Comparison of ENCODE assay signal across 1 cellular context in the genomic region with DNA sequence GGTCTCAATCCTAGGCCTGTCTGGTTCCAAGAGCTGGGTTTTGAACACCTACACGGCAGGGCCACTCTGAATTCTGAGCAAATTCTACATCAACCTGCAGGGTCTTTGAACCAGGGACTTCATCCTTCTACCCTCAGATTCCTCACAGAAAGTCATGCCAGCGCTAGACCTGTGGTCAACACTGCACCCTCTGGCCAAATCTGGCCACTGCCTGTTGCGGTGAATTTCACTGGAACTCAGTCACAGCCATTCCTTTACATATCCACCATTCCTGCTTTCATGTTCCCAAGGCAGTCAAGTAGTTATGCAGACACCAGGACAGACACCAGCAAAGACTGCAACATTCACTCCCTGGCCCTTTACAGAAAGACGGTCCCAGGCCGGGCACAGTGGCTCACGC.
TF ChIP-seq lines count a peak whose summit lies in the region.

No MANE protein-coding gene starts in this region.

TF ChIP-seq in IMR-90, 13 proteins besides CTCF, POLR2A, EP300 and RAD21:
- TF ChIP-seq NFE2L2 (IDR thresholded peaks at IDR 0.05; ENCODE audit: low read depth, low read length) (no peak), BHLHE40 (IDR thresholded peaks at IDR 0.05; ENCODE audit: low read depth, low read length) (no peak), MAFK (IDR thresholded peaks at IDR 0.05; ENCODE audit: low read depth, low read length) (no peak), CHD1 (IDR thresholded peaks at IDR 0.05; ENCODE audit: low read depth, low read length) (no peak), ELK1 (IDR thresholded peaks at IDR 0.05; ENCODE audit: borderline replicate concordance, low read depth, low read length) (no peak), FOS (IDR thresholded peaks at IDR 0.05; ENCODE audit: low read depth, low read length) (no peak), MAZ (IDR thresholded peaks at IDR 0.05; ENCODE audit: borderline replicate concordance, low read depth, low read length) (no peak), CEBPB (IDR thresholded peaks at IDR 0.05; ENCODE audit: low read depth, low read length) (no peak), MXI1 (IDR thresholded peaks at IDR 0.05; ENCODE audit: borderline replicate concordance, low read depth, low read length) (no peak), RFX5 (IDR thresholded peaks at IDR 0.05; ENCODE audit: low read depth, low read length) (no peak), SMC3 (IDR thresholded peaks at IDR 0.05; ENCODE audit: low read depth, low read length) (no peak), RCOR1 (IDR thresholded peaks at IDR 0.05; ENCODE audit: insufficient replicate concordance, low read length) (no peak)
- TF ChIP-seq, protein P1, sequence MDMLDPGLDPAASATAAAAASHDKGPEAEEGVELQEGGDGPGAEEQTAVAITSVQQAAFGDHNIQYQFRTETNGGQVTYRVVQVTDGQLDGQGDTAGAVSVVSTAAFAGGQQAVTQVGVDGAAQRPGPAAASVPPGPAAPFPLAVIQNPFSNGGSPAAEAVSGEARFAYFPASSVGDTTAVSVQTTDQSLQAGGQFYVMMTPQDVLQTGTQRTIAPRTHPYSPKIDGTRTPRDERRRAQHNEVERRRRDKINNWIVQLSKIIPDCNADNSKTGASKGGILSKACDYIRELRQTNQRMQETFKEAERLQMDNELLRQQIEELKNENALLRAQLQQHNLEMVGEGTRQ (IDR thresholded peaks at IDR 0.05; ENCODE audit: low read depth, low read length), result no peak
